Comparison of ENCODE assay signal across 23 cellular contexts in the genomic region with DNA sequence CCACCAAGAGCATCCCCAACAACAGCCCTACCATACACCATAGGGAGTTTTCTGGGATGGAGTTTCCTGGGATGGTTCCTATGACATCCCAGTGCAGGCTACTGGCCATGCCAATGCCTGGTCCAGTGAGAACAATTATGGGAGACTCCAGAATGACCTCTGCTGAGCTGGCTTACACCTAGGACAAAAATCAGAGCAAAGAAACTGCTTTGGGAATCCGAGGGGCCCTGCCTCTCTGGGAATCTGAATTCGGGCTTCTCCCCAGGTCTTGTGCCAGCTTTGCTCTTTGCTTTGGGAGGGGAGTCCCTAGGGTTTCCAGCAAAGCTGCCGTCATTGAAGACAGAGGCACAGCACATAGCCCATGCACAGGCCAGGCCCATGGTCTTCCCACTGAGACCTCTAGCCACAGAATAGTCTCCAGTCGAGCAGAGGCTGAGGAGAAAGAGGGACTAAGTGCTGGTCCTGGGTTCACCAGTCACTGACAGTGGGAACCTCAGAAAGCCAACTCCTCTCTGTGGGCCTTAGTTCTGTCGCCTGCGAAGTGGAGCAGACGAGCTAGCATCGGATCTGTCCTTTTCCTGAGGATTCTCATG.
"Had no signal": no experiment of that assay in that cellular context is flagged by ENCODE, and none has a peak within 500 bp of the region (broad histone marks: within the 10 kb centered on the region; RNA-seq: fewer than 3 reads in every experiment).

No MANE protein-coding gene starts in this region.

- ATAC-seq: esophagus mucosa; gastroesophageal sphincter; left colon; left ventricle myocardium superior; naive thymus-derived CD4-positive, alpha-beta T cell; psoas muscle; right lobe of liver had no signal

- H3K4me3 ChIP-seq: gastroesophageal sphincter, lung, psoas muscle, right lobe of liver, spleen had no signal

- DNase-seq: cerebellar nuclear complex; dermis blood vessel endothelial cell; effector CD4-positive, alpha-beta T cell; glutamatergic neuron; immature natural killer cell; kidney; left colon; left ventricle myocardium superior; mesendoderm; naive thymus-derived CD4-positive, alpha-beta T cell; nephron progenitor cell; psoas muscle; retina; right lobe of liver; spleen; stimulated activated CD4-positive, alpha-beta T cell treated with anti-CD3 and anti-CD28 coated beads, Interleukin-15, amount 100 ng/mL, for 24 hours; stimulated activated CD4-positive, alpha-beta T cell treated with anti-CD3 and anti-CD28 coated beads, Interleukin-1b, Interleukin-23, amount 100 ng/mL, for 48 hours; stimulated activated CD4-positive, alpha-beta T cell treated with anti-CD3 and anti-CD28 coated beads, Interleukin-4, amount 100 ng/mL, for 24 hours; stimulated activated naive CD4-positive, alpha-beta T cell had no signal

- H3K27me3 ChIP-seq: gastroesophageal sphincter, neutrophil, right lobe of liver, spleen had no signal

- H3K4me1 ChIP-seq: right lobe of liver had no signal

- H3K36me3 ChIP-seq: gastroesophageal sphincter, neutrophil, right lobe of liver, spleen had no signal

- H3K27ac ChIP-seq: gastroesophageal sphincter, neutrophil, psoas muscle, right lobe of liver, spleen had no signal

- H3K9me3 ChIP-seq: gastroesophageal sphincter, neutrophil, psoas muscle, right lobe of liver, spleen had no signal
